In genomic region chr2:9234680-9235387, GRCh38 we compare ENCODE assay signal across 10 cellular contexts. TPM values are rescaled to one million over a fixed set of nuclear protein-coding genes. Genes with fewer than 3 reads are reported as not detected.
A peak's percentile ranks its signal among the peaks of the same experiment; 100 is the strongest.
DNase-seq lines count a peak whose midpoint lies in the region; ATAC-seq and TF ChIP-seq lines count a peak whose summit lies in the region.
"Had no signal": no experiment of that assay in that cellular context is flagged by ENCODE, and none has a peak within 500 bp of the region (broad histone marks: within the 10 kb centered on the region; RNA-seq: fewer than 3 reads in every experiment).

No MANE protein-coding gene starts in this region.

- H3K4me1 ChIP-seq in heart right ventricle (peaks cover 55 to 100% (median 97%) of the 10 kb centered on the region in 9 donors), lower lobe of right lung (peaks cover 94% of the 10 kb centered on the region), vagina (peaks cover 85% of the 10 kb centered on the region), spleen (peaks cover 0 to 39% (median 18%) of the 10 kb centered on the region in 6 donors)

- H3K27ac ChIP-seq in heart right ventricle: peak overlapping the region; percentile 42 to 93 (median 80)
- peak overlapping the region; percentile 74 for H3K27ac ChIP-seq in lower lobe of right lung
- H3K27ac ChIP-seq in vagina: peak overlapping the region; percentile 83
- no peak overlapping the region for H3K27ac ChIP-seq in spleen

- 53 to 62% methylated on average over 12 of the region's 12 CpGs for WGBS in heart right ventricle, 2 donors
- WGBS in spleen, 5 donors: 65 to 77% (median 67%) methylated on average over 12 of the region's 12 CpGs

- ATAC-seq in heart right ventricle: peak; percentile 6 to 73 (median 55)
- no peak for ATAC-seq in Right ventricle myocardium superior (ENCODE audit: poor library complexity)
- peak; percentile 66 to 81 for ATAC-seq in lower lobe of right lung
- no peak for ATAC-seq in stimulated activated naive CD8-positive, alpha-beta T cell treated with anti-CD3 and anti-CD28 coated beads, Interleukin-15, amount 100 ng/mL, for 72 hours

- H3K36me3 ChIP-seq in heart right ventricle (no peaks in the 10 kb centered on the region), lower lobe of right lung (no peaks in the 10 kb centered on the region), vagina (no peaks in the 10 kb centered on the region), spleen (no peaks in the 10 kb centered on the region)

- peaks cover 30% of the 10 kb centered on the region for H3K27me3 Mint-ChIP-seq in stimulated activated naive CD8-positive, alpha-beta T cell treated with anti-CD3 and anti-CD28 coated beads, Interleukin-15, amount 100 ng/mL, for 72 hours

- intact Hi-C loops in heart right ventricle (cut with DNase I) (no loop called here), Right ventricle myocardium superior (cut with DNase I) (no loop called here), lower lobe of right lung (cut with DNase I) (no loop called here), vagina (cut with DNase I) (no loop called here), spleen (cut with DNase I; ENCODE audit: low total_unique reads) (no loop called here)

- TF ChIP-seq CTCF in heart right ventricle (IDR thresholded peaks at IDR 0.05): no peak
- no peak for TF ChIP-seq CTCF in cardiac fibroblast (IDR thresholded peaks at IDR 0.05; ENCODE audit: low read depth, low read length)
- TF ChIP-seq CTCF in lower lobe of right lung (IDR thresholded peaks at IDR 0.05): no peak
- no peak for TF ChIP-seq CTCF in vagina (IDR thresholded peaks at IDR 0.05)
- no peak for TF ChIP-seq CTCF in spleen (IDR thresholded peaks at IDR 0.05 in 8 of 11, conservative IDR thresholded peaks at IDR 0.05 in 3 of 11)

- TF ChIP-seq POLR2A in vagina (IDR thresholded peaks at IDR 0.05): no peak
- TF ChIP-seq POLR2A in spleen (IDR thresholded peaks at IDR 0.05): no peak

- H3K4me3 Mint-ChIP-seq in stimulated activated naive CD8-positive, alpha-beta T cell treated with anti-CD3 and anti-CD28 coated beads, Interleukin-15, amount 100 ng/mL, for 72 hours: no peak overlapping the region
- H3K4me3 Mint-ChIP-seq: activated naive CD4-positive, alpha-beta T cell treated with anti-CD3 and anti-CD28 coated beads, Interleukin-2, amount 50 U/mL, for 24 hours had no signal

- H3K4me3 ChIP-seq in heart right ventricle: no peak overlapping the region
- peak overlapping the region in 1 of 2 donors; percentile 1 for H3K4me3 ChIP-seq in cardiac fibroblast (replicated peaks in 1 of 2; ENCODE audit: low read depth in 2 of 2, low read length in 2 of 2)
- H3K4me3 ChIP-seq in lower lobe of right lung: no peak overlapping the region
- H3K4me3 ChIP-seq in vagina: peak overlapping the region in 1 of 2 donors; percentile 12
- no peak overlapping the region for H3K4me3 ChIP-seq in spleen

- H3K27ac Mint-ChIP-seq in stimulated activated naive CD8-positive, alpha-beta T cell treated with anti-CD3 and anti-CD28 coated beads, Interleukin-15, amount 100 ng/mL, for 72 hours: peak overlapping the region in 1 of 2 donors; percentile 28
- H3K27ac Mint-ChIP-seq: activated naive CD4-positive, alpha-beta T cell treated with anti-CD3 and anti-CD28 coated beads, Interleukin-2, amount 50 U/mL, for 24 hours had no signal

- H3K4me1 Mint-ChIP-seq in stimulated activated naive CD8-positive, alpha-beta T cell treated with anti-CD3 and anti-CD28 coated beads, Interleukin-15, amount 100 ng/mL, for 72 hours: peaks cover 8% of the 10 kb centered on the region
- H3K4me1 Mint-ChIP-seq: activated naive CD4-positive, alpha-beta T cell treated with anti-CD3 and anti-CD28 coated beads, Interleukin-2, amount 50 U/mL, for 24 hours had no signal

- no peak for DNase-seq in heart right ventricle
- DNase-seq in Right ventricle myocardium superior: no peak
- peak; percentile 88 to 96 for DNase-seq in cardiac fibroblast (ENCODE audit: low read depth in 2 of 2)
- no peak for DNase-seq in lower lobe of right lung
- DNase-seq in vagina (ENCODE audit: extremely low spot score in 2 of 2): no peak
- DNase-seq in spleen: no peak
- no peak for DNase-seq in stimulated activated naive CD8-positive, alpha-beta T cell treated with anti-CD3 and anti-CD28 coated beads, Interleukin-15, amount 100 ng/mL, for 72 hours
- no peak for DNase-seq in medulla oblongata (ENCODE audit: extremely low spot score)
- DNase-seq: AML-193 had no signal

- H3K9me3 ChIP-seq in heart right ventricle: no peaks in the 10 kb centered on the region
- H3K9me3 ChIP-seq in lower lobe of right lung: no peaks in the 10 kb centered on the region
- no peaks in the 10 kb centered on the region for H3K9me3 ChIP-seq in vagina
- no peaks in the 10 kb centered on the region for H3K9me3 ChIP-seq in spleen

- peaks cover 0 to 6% (median 0%) of the 10 kb centered on the region in 7 donors for H3K27me3 ChIP-seq in heart right ventricle
- H3K27me3 ChIP-seq in lower lobe of right lung (ENCODE audit: low read depth): no peaks in the 10 kb centered on the region
- no peaks in the 10 kb centered on the region for H3K27me3 ChIP-seq in vagina
- H3K27me3 ChIP-seq in spleen (replicated peaks in 1 of 7): peaks cover 0 to 88% (median 32%) of the 10 kb centered on the region in 7 donors

- H3K9me3 Mint-ChIP-seq in stimulated activated naive CD8-positive, alpha-beta T cell treated with anti-CD3 and anti-CD28 coated beads, Interleukin-15, amount 100 ng/mL, for 72 hours: no peaks in the 10 kb centered on the region
- H3K9me3 Mint-ChIP-seq: activated naive CD4-positive, alpha-beta T cell treated with anti-CD3 and anti-CD28 coated beads, Interleukin-2, amount 50 U/mL, for 24 hours had no signal

RNA-seq across cellular contexts. Expression of gene ASAP2, which starts 28.2 kb away (rescaled TPM):
- total RNA-seq in heart right ventricle: 10 to 100 TPM in 9 of 10 donors, 1 to 10 TPM in 1; 9.9 to 16.2 (median 11.8) TPM
- polyA plus RNA-seq in heart right ventricle: 10 to 100 TPM in 1 of 2 donors, 1 to 10 TPM in 1; 5.4 to 17.3 TPM
- 10.7 TPM for total RNA-seq in Right ventricle myocardium superior
- 24.3 TPM for total RNA-seq in lower lobe of right lung
- total RNA-seq in vagina: 36.3 TPM
- 1 to 10 TPM; 1.4 to 3.0 (median 2.7) TPM for total RNA-seq in spleen
- polyA plus RNA-seq in spleen: 1 to 10 TPM in 2 of 3 donors, under 1 TPM in 1; 0.93 to 1.6 (median 1.3) TPM

Comparison
In these comparisons a context has a peak if more than half of its experiments do, and no peak if none do; other contexts are left out.
1. ATAC-seq: peak in heart right ventricle (8 of 8) and lower lobe of right lung (2 of 2); none in Right ventricle myocardium superior (single experiment) and stimulated activated naive CD8-positive, alpha-beta T cell treated with anti-CD3 and anti-CD28 coated beads, Interleukin-15, amount 100 ng/mL, for 72 hours (single experiment).
2. DNase-seq: peak in cardiac fibroblast (2 of 2); none in heart right ventricle (0 of 2), Right ventricle myocardium superior (single experiment), lower lobe of right lung (single experiment), vagina (0 of 2), spleen (single experiment), stimulated activated naive CD8-positive, alpha-beta T cell treated with anti-CD3 and anti-CD28 coated beads, Interleukin-15, amount 100 ng/mL, for 72 hours (0 of 2) and medulla oblongata (single experiment).
3. H3K27ac ChIP-seq: peak in heart right ventricle (10 of 10), lower lobe of right lung (single experiment) and vagina (single experiment); none in spleen (0 of 8).